ENCODE assay signal across 21 cellular contexts in the genomic region with DNA sequence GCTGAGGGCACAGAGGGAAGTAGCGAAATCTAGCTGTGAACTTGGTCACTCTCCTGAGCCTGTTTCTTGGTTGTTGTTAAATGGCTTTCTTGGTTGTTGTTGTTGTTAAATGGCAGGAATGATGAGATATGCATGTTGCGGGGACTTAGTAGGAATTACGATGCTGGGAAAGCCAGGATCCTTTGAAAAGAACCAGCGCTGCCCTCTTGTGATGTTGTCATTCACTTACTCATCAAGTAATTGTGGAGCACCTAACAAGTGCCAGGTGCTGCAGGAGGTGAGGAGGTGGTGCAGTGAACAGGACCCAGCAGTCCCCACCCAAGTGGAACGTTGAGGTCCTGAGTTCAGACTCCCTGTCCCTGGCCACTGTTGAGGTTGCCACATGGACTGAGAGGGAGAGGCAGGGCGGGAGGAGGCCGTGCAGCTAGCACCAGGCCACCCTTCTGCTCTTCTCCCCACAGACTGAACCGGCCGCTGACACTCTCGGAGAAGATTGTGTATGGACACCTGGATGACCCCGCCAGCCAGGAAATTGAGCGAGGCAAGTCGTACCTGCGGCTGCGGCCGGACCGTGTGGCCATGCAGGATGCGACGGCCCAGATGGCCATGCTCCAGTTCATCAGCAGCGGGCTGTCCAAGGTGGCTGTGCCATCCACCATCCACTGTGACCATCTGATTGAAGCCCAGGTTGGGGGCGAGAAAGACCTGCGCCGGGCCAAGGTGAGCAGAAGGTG. TPM values are rescaled to one million over a fixed set of nuclear protein-coding genes. Genes with fewer than 3 reads are reported as not detected.
DNase-seq lines count a peak whose midpoint lies in the region; FAIRE-seq and TF ChIP-seq lines count a peak whose summit lies in the region.
"Had no signal": no experiment of that assay in that cellular context is flagged by ENCODE, and none has a peak within 500 bp of the region (broad histone marks: within the 10 kb centered on the region; RNA-seq: fewer than 3 reads in every experiment).

No MANE protein-coding gene starts in this region.

- POLR2A ChIA-PET in MCF 10A (lab: Yijun Ruan, JAX), result interaction anchor here (0.6 kb wide), 1 partner anchor 16 kb away, joined by 3 read pairs; no protein-coding TSS in a partner anchor

- H3K36me3 ChIP-seq in breast epithelium (no peaks in the 10 kb centered on the region), tibial artery (peaks cover 0 to 64% (median 33%) of the 10 kb centered on the region in 3 donors)

- no TSS peak for BruUV-seq in MCF 10A (replicated peaks; lab: Mats Ljungman, UMichigan)

- H3K9me3 Mint-ChIP-seq in MCF 10A (ENCODE audit: unreplicated experiment), result no peaks in the 10 kb centered on the region
- H3K9me3 Mint-ChIP-seq in nephron, result no peaks in the 10 kb centered on the region
- H3K9me3 Mint-ChIP-seq: activated CD4-positive, alpha-beta T cell treated with anti-CD3 and anti-CD28 coated beads, Interleukin-2, amount 10 ng/mL, durations not matched to agents 7 days and 5 days; mesothelial cell of epicardium had no signal

- no peak overlapping the region for H3K27ac ChIP-seq in breast epithelium
- peak overlapping the region; percentile 47 to 54 for H3K27ac ChIP-seq in tibial artery
- H3K27ac ChIP-seq: BLaER1, transverse colon had no signal

- H3K4me1 Mint-ChIP-seq in MCF 10A (ENCODE audit: insufficient read depth, unreplicated experiment) (peaks cover 16% of the 10 kb centered on the region), nephron (peaks cover 23% of the 10 kb centered on the region)
- H3K4me1 Mint-ChIP-seq: activated CD4-positive, alpha-beta T cell treated with anti-CD3 and anti-CD28 coated beads, Interleukin-2, amount 10 ng/mL, durations not matched to agents 7 days and 5 days had no signal

- no peak for FAIRE-seq in GM19239 (lab: Jason Lieb, UNC)
- FAIRE-seq: A204.1, colon, D721Med, TTC549 had no signal

- intact Hi-C loops in MCF 10A (cut with micrococcal nuclease) (no loop called here), breast epithelium (cut with DNase I; ENCODE audit: low total_unique reads) (no loop called here), tibial artery (cut with DNase I; ENCODE audit: low total_unique reads) (no loop called here)

- H3K27me3 ChIP-seq in breast epithelium (no peaks in the 10 kb centered on the region), tibial artery (no peaks in the 10 kb centered on the region)
- H3K27me3 ChIP-seq: BLaER1, transverse colon had no signal

- H3K4me3 Mint-ChIP-seq in MCF 10A (ENCODE audit: unreplicated experiment), result no peak overlapping the region
- H3K4me3 Mint-ChIP-seq in nephron, result no peak overlapping the region
- H3K4me3 Mint-ChIP-seq: activated CD4-positive, alpha-beta T cell treated with anti-CD3 and anti-CD28 coated beads, Interleukin-2, amount 10 ng/mL, durations not matched to agents 7 days and 5 days; mesothelial cell of epicardium had no signal

- DNase-seq in MCF 10A (ENCODE audit: unreplicated experiment) (no peak), breast epithelium (ENCODE audit: low spot score in 2 of 2) (no peak), cerebellar cortex (ENCODE audit: low spot score) (peak; percentile 70), tibial artery (no peak), GM19239 (ENCODE audit: insufficient read length, low spot score) (no peak), SW 1271 (lab: John Stamatoyannopoulos, UW) (no peak), NOMO-1 (lab: John Stamatoyannopoulos, UW; ENCODE audit: unreplicated experiment in 2 of 2) (no peak)
- DNase-seq: activated CD4-positive, alpha-beta T cell treated with anti-CD3 and anti-CD28 coated beads, Interleukin-2, amount 10 ng/mL, durations not matched to agents 7 days and 5 days; activated gamma-delta T cell; GOT3; NCI-H2107; NCI-H524 treated with DMSO at 0.1 percent for 48 hours; retina; transverse colon had no signal

- H3K27ac Mint-ChIP-seq in MCF 10A (ENCODE audit: low read depth, unreplicated experiment), result peak overlapping the region; percentile 57
- H3K27ac Mint-ChIP-seq in nephron, result peak overlapping the region; percentile 14 to 60 (median 29)
- H3K27ac Mint-ChIP-seq: activated CD4-positive, alpha-beta T cell treated with anti-CD3 and anti-CD28 coated beads, Interleukin-2, amount 10 ng/mL, durations not matched to agents 7 days and 5 days; mesothelial cell of epicardium had no signal

- H3K27me3 Mint-ChIP-seq in MCF 10A (ENCODE audit: insufficient read depth, unreplicated experiment) (no peaks in the 10 kb centered on the region), nephron (ENCODE audit: low read depth) (peaks cover 3% of the 10 kb centered on the region)
- H3K27me3 Mint-ChIP-seq: activated CD4-positive, alpha-beta T cell treated with anti-CD3 and anti-CD28 coated beads, Interleukin-2, amount 10 ng/mL, durations not matched to agents 7 days and 5 days had no signal

- no peaks in the 10 kb centered on the region for H3K4me1 ChIP-seq in breast epithelium
- peaks cover 3 to 65% (median 44%) of the 10 kb centered on the region in 4 donors for H3K4me1 ChIP-seq in tibial artery

- no peak for TF ChIP-seq POLR2A in breast epithelium (IDR thresholded peaks at IDR 0.05)

- CTCF ChIA-PET in MCF 10A (lab: Yijun Ruan, JAX), result interaction anchor here (0.7 to 2.4 kb wide), 4 partner anchors 10 to 140 kb away, joined by 3 to 14 read pairs (median 4); no protein-coding TSS in a partner anchor

- no peak for TF ChIP-seq CTCF in MCF 10A (IDR thresholded peaks at IDR 0.05; ENCODE audit: unreplicated experiment)
- no peak for TF ChIP-seq CTCF in breast epithelium (IDR thresholded peaks at IDR 0.05)
- TF ChIP-seq CTCF in nephron (IDR thresholded peaks at IDR 0.05; ENCODE audit: unreplicated experiment in 3 of 3), result no peak
- no peak for TF ChIP-seq CTCF in tibial artery (IDR thresholded peaks at IDR 0.05)

- peaks cover 70% of the 10 kb centered on the region for H3K36me3 Mint-ChIP-seq in MCF 10A (ENCODE audit: insufficient read depth, unreplicated experiment)
- H3K36me3 Mint-ChIP-seq in nephron (ENCODE audit: low read depth), result peaks cover 30% of the 10 kb centered on the region

- H3K4me3 ChIP-seq in breast epithelium (no peak overlapping the region), tibial artery (no peak overlapping the region)
- H3K4me3 ChIP-seq: BLaER1, transverse colon had no signal

- no peaks in the 10 kb centered on the region for H3K9me3 ChIP-seq in breast epithelium
- H3K9me3 ChIP-seq in tibial artery, result no peaks in the 10 kb centered on the region
- H3K9me3 ChIP-seq: BLaER1, transverse colon had no signal

RNA-seq across cellular contexts. Expression of gene POLR3H, which starts 36.8 kb away (rescaled TPM):
- total RNA-seq in MCF 10A (2022) (26.3 and 35.5 TPM in 2 replicates), breast epithelium (10 to 100 TPM; 18.2 to 26.5 (median 20.2) TPM)

RNA-seq across cellular contexts. Expression of gene ACO2, which starts 38.6 kb away (rescaled TPM):
- total RNA-seq in MCF 10A (2022) (105 and 109 TPM in 2 replicates), breast epithelium (10 to 100 TPM; 58.1 to 92.2 (median 65.2) TPM)

RNA-seq across cellular contexts. Expression of gene PHF5A, which starts 39.0 kb away (rescaled TPM):
- total RNA-seq in MCF 10A (2022) (62.3 and 68.8 TPM in 2 replicates), breast epithelium (10 to 100 TPM; 42.0 to 46.0 (median 43.8) TPM)

RNA-seq across cellular contexts. Expression of gene CSDC2, which starts 53.3 kb away (rescaled TPM):
- total RNA-seq in MCF 10A (2022) (not detected in 2 replicates), breast epithelium (1 to 10 TPM in 2 of 3 donors, not detected in 1; 1.6 to 1.9 TPM)
- total RNA-seq: activated CD4-positive, alpha-beta T cell treated with anti-CD3 and anti-CD28 coated beads, Interleukin-2, amount 10 ng/mL, durations not matched to agents 7 days and 5 days had no signal

Comparison
In these comparisons a context has a peak if more than half of its experiments do, and no peak if none do; other contexts are left out.
1. H3K27ac ChIP-seq: peak in tibial artery (2 of 2); none in breast epithelium (0 of 2).